21 cellular contexts compared by ENCODE assay signal in genomic region chr1:186463511-186463910, GRCh38. TPM values are rescaled to one million over a fixed set of nuclear protein-coding genes. Genes with fewer than 3 reads are reported as not detected.
"Had no signal": no experiment of that assay in that cellular context is flagged by ENCODE, and none has a peak within 500 bp of the region (broad histone marks: within the 10 kb centered on the region; RNA-seq: fewer than 3 reads in every experiment).

No MANE protein-coding gene starts in this region.

- H3K27ac ChIP-seq: hepatocyte, left ventricle myocardium inferior, lower lobe of right lung, pancreas had no signal

- H3K4me2 ChIP-seq: hepatocyte had no signal

- H3K4me1 Mint-ChIP-seq: memory B cell had no signal

- H3K79me2 ChIP-seq: hepatocyte had no signal

- H3K4me1 ChIP-seq: left ventricle myocardium inferior, lower lobe of right lung, pancreas had no signal

- H3K9me3 Mint-ChIP-seq: effector memory CD8-positive, alpha-beta T cell; memory B cell; natural killer cell treated with Interleukin-12 subunit alpha and Interleukin-12 subunit beta and Interleukin-15 and Interleukin-18, amount 100 ng/mL, for 72 hours had no signal

- DNase-seq: effector memory CD8-positive, alpha-beta T cell; foreskin melanocyte; head of caudate nucleus; kidney; left cardiac atrium; left ventricle myocardium inferior; lower lobe of right lung; midbrain; occipital lobe; pancreas; right cardiac atrium; small intestine; stimulated activated CD4-positive, alpha-beta T cell treated with anti-CD3 and anti-CD28 coated beads, Interleukin-12 subunit alpha, Interleukin-12 subunit beta, amount 100 ng/mL, for 4 hours; stimulated activated naive CD4-positive, alpha-beta T cell treated with Interleukin-2 at 50 U/mL for 16 hours; trophoblast cell had no signal

- H3K27ac Mint-ChIP-seq: effector memory CD8-positive, alpha-beta T cell; memory B cell; natural killer cell treated with Interleukin-12 subunit alpha and Interleukin-12 subunit beta and Interleukin-15 and Interleukin-18, amount 100 ng/mL, for 72 hours; progenitor cell of endocrine pancreas had no signal

- H3K27me3 Mint-ChIP-seq: memory B cell, progenitor cell of endocrine pancreas had no signal

- H3K4me3 ChIP-seq: hepatocyte, left ventricle myocardium inferior, lower lobe of right lung, pancreas had no signal

- H3K36me3 Mint-ChIP-seq: memory B cell; natural killer cell treated with Interleukin-12 subunit alpha and Interleukin-12 subunit beta and Interleukin-15 and Interleukin-18, amount 100 ng/mL, for 72 hours had no signal

- H3K36me3 ChIP-seq: left ventricle myocardium inferior, lower lobe of right lung, pancreas had no signal

- H3K27me3 ChIP-seq: hepatocyte, pancreas had no signal

- H2AFZ ChIP-seq: hepatocyte had no signal

- ATAC-seq: effector memory CD8-positive, alpha-beta T cell; left cardiac atrium; lower lobe of right lung; natural killer cell treated with Interleukin-12 subunit alpha and Interleukin-12 subunit beta and Interleukin-15 and Interleukin-18, amount 100 ng/mL, for 72 hours; pancreas; right cardiac atrium had no signal

- H3K9me3 ChIP-seq: left ventricle myocardium inferior, lower lobe of right lung, pancreas had no signal

- FAIRE-seq: kidney, pancreas, small intestine had no signal

- H3K4me3 Mint-ChIP-seq: effector memory CD8-positive, alpha-beta T cell; memory B cell; natural killer cell treated with Interleukin-12 subunit alpha and Interleukin-12 subunit beta and Interleukin-15 and Interleukin-18, amount 100 ng/mL, for 72 hours had no signal

RNA-seq across cellular contexts. Expression of gene PDC, which starts 2.6 kb away (rescaled TPM):
- total RNA-seq: epithelial cell of proximal tubule; hepatocyte; kidney; left cardiac atrium; left ventricle myocardium inferior; lower lobe of right lung; natural killer cell treated with Interleukin-12 subunit alpha and Interleukin-12 subunit beta and Interleukin-15 and Interleukin-18, amount 100 ng/mL, for 72 hours; occipital lobe; pancreas; progenitor cell of endocrine pancreas; right cardiac atrium; urinary bladder had no signal
- polyA plus RNA-seq: hepatocyte, pancreas, right cardiac atrium, small intestine, urinary bladder had no signal
